In the genomic region with DNA sequence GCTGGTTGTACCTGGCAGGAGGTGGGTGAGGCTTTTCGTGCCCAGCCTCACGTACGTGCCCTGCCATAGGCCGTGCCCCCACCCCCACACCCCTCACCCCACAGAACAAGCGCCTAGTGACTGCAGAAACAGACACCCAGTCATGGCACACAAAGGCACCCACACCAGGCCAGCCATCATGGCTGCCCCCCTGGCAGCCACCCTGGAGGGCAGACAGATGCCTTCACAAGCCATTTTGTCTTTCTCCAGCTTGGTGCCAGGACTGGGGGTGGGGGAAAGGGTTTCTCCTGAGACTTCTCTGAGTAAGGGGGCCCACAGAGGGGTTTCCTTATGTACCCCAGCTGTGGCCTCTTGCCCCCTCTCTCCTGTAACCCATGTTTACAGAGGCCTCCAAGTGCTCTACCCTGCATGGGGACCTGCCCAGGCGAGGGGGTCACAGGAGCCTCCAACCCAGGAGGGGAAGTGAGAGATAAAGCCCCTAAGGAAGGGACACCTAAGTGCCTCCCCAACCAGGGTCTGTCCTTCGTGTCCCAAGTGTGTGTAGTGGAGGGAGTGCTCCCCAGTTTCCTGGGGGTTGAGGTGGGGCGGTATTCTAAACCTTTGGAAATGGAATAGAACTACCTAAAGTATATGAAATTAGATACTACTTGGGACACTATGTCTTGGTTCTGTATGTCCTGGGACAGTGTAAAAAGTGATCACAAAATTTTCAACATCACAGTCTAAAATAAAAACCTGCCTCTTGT, we compare ENCODE assay signal across 1 cellular context.
TF ChIP-seq lines count a peak whose summit lies in the region.

No MANE protein-coding gene starts in this region.

TF ChIP-seq in K562, 482 proteins besides CTCF, POLR2A, EP300 and RAD21:
- TF ChIP-seq, protein P1, sequence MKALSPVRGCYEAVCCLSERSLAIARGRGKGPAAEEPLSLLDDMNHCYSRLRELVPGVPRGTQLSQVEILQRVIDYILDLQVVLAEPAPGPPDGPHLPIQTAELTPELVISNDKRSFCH (CRISPR knock-in tag; IDR thresholded peaks at IDR 0.05) = 0 out of 2 replicates have a peak, but pooled peaks have one; percentile 5
- TF ChIP-seq, protein P1 (tag; IDR thresholded peaks at IDR 0.05) = no peak
- TF ChIP-seq ZNF263 (CRISPR knock-in tag; IDR thresholded peaks at IDR 0.05; ENCODE audit: borderline replicate concordance) = peak; percentile 67
- no peak for TF ChIP-seq LCOR (CRISPR knock-in tag; IDR thresholded peaks at IDR 0.05)
TF ChIP-seq in K562: peak in this region for 2.
